8 cellular contexts compared by ENCODE assay signal in the genomic region with DNA sequence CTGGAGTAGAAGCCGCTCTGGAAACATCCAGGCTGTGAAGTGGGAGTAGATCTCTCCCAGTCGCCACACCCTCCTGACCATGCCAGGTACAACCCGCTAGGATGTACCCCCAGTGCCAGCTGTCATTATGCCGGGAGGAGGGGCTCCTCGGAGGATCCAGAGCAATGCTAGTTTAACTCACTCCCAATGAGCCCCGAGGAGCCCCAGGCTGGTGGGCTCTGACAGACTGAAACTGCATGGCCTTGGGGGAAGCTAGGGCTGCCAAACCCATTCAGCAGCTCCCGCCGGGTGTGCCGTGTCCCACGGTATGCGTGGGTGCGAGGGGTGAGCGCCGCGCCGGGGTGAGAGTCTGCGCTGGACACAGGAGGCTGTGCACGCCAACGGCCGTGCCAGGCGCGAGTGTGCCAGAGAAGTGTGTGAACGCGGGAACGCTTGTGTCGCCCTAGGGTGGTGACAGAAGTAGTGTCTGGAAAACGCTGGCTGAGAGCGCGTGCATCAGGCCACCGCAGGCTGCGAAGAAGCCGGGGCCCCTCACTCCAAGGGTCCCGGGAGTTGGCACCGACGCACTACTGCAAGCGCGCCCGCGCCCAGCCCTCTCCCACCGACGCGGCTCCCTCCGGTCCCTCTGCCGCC.
DNase-seq lines count a peak whose midpoint lies in the region; ATAC-seq, FAIRE-seq and TF ChIP-seq lines count a peak whose summit lies in the region.

No MANE protein-coding gene starts in this region.

- FAIRE-seq in astrocyte (lab: Jason Lieb, UNC): no peak
- FAIRE-seq in D721Med (lab: Jason Lieb, UNC): no peak

- POLR2A ChIA-PET in CD8-positive, alpha-beta memory T cell (lab: Charles Lee): no interaction called here

- TF ChIP-seq CTCF in astrocyte (IDR thresholded peaks at IDR 0.05; ENCODE audit: insufficient read depth, low read depth, low read length): no peak
- no peak for TF ChIP-seq CTCF in D721Med (IDR thresholded peaks at IDR 0.05; ENCODE audit: insufficient read depth, missing control alignments)

- H3K4me1 Mint-ChIP-seq in CD8-positive, alpha-beta memory T cell: peaks cover 56 to 86% (median 73%) of the 10 kb centered on the region in 3 donors
- peaks cover 19% of the 10 kb centered on the region for H3K4me1 Mint-ChIP-seq in astrocyte (ENCODE audit: low read depth, unreplicated experiment)

- no peaks in the 10 kb centered on the region for H3K9me3 Mint-ChIP-seq in CD8-positive, alpha-beta memory T cell
- H3K9me3 Mint-ChIP-seq in astrocyte (ENCODE audit: unreplicated experiment): no peaks in the 10 kb centered on the region

- H3K4me3 Mint-ChIP-seq in CD8-positive, alpha-beta memory T cell: peak overlapping the region; percentile 88 to 97 (median 90)
- peak overlapping the region; percentile 90 for H3K4me3 Mint-ChIP-seq in astrocyte (ENCODE audit: unreplicated experiment)

- CTCF ChIA-PET in CD8-positive, alpha-beta memory T cell (lab: Charles Lee): interaction anchor here (1.6 kb wide), 1 partner anchor 143 kb away, joined by 3 read pairs; no protein-coding TSS in a partner anchor

- DNase-seq in CD8-positive, alpha-beta memory T cell: no peak
- DNase-seq in NCI-H2029 (lab: John Stamatoyannopoulos, UW): peak; percentile 81
- DNase-seq in astrocyte (ENCODE audit: low read depth): no peak
- no peak for DNase-seq in left lobe of liver (ENCODE audit: low spot score)
- no peak for DNase-seq in D721Med (ENCODE audit: insufficient read length, low spot score)

- peaks cover 51% of the 10 kb centered on the region for H3K79me2 ChIP-seq in astrocyte (ENCODE audit: insufficient read depth, low read length)

- peak overlapping the region; percentile 71 to 92 (median 80) for H3K27ac Mint-ChIP-seq in CD8-positive, alpha-beta memory T cell
- H3K27ac Mint-ChIP-seq in astrocyte (ENCODE audit: unreplicated experiment): no peak overlapping the region

- H3K27ac ChIP-seq in CD8-positive, alpha-beta memory T cell (ENCODE audit: low read depth, low read length): no peak overlapping the region
- peak overlapping the region; percentile 34 for H3K27ac ChIP-seq in astrocyte (ENCODE audit: low read depth, low read length)
- H3K27ac ChIP-seq in subcutaneous abdominal adipose tissue (ENCODE audit: low read depth, low read length): no peak overlapping the region

- no peaks in the 10 kb centered on the region for H3K36me3 ChIP-seq in CD8-positive, alpha-beta memory T cell (ENCODE audit: insufficient read depth, low read length)
- H3K36me3 ChIP-seq in astrocyte (ENCODE audit: insufficient read depth, low read length): no peaks in the 10 kb centered on the region
- no peaks in the 10 kb centered on the region for H3K36me3 ChIP-seq in subcutaneous abdominal adipose tissue (ENCODE audit: control insufficient read depth in 5 of 5, insufficient read depth in 5 of 5, low read length in 5 of 5)

- H3K9ac ChIP-seq in astrocyte (ENCODE audit: low read length): peak overlapping the region; percentile 84
- peak overlapping the region; percentile 44 to 76 (median 73) for H3K9ac ChIP-seq in subcutaneous abdominal adipose tissue (ENCODE audit: low read length in 5 of 5)

- H3K36me3 Mint-ChIP-seq in CD8-positive, alpha-beta memory T cell: peaks cover 0 to 4% (median 1%) of the 10 kb centered on the region in 3 donors
- no peaks in the 10 kb centered on the region for H3K36me3 Mint-ChIP-seq in astrocyte (ENCODE audit: low read depth, unreplicated experiment)

- H3K9me3 ChIP-seq in CD8-positive, alpha-beta memory T cell (ENCODE audit: low read length): no peaks in the 10 kb centered on the region
- H3K9me3 ChIP-seq in astrocyte (ENCODE audit: insufficient read depth, low read depth, low read length) (no peaks in the 10 kb centered on the region), subcutaneous abdominal adipose tissue (ENCODE audit: control insufficient read depth in 5 of 5, low read length in 5 of 5) (no peaks in the 10 kb centered on the region)

- ATAC-seq in GM21528 (IDR thresholded peaks at IDR 0.05; ENCODE audit: low FRiP score, unreplicated experiment) (peak; percentile 26), left lobe of liver (peak; percentile 40), GM18868 (IDR thresholded peaks at IDR 0.05; ENCODE audit: unreplicated experiment) (no peak)

- peaks cover 28% of the 10 kb centered on the region for H3K4me1 ChIP-seq in CD8-positive, alpha-beta memory T cell (ENCODE audit: insufficient read depth, low read length)
- H3K4me1 ChIP-seq in astrocyte (ENCODE audit: insufficient read depth, low read length) (peaks cover 34% of the 10 kb centered on the region), subcutaneous abdominal adipose tissue (ENCODE audit: control insufficient read depth in 5 of 5, insufficient read depth in 5 of 5, low read length in 5 of 5) (peaks cover 2 to 39% (median 26%) of the 10 kb centered on the region in 5 donors)

- no peaks in the 10 kb centered on the region for H3K27me3 Mint-ChIP-seq in CD8-positive, alpha-beta memory T cell
- peaks cover 21% of the 10 kb centered on the region for H3K27me3 Mint-ChIP-seq in astrocyte (ENCODE audit: low read depth, unreplicated experiment)

- peak overlapping the region; percentile 69 for H2AFZ ChIP-seq in astrocyte (ENCODE audit: low read depth, low read length)

- H4K20me1 ChIP-seq in astrocyte (ENCODE audit: insufficient read depth, low read length): peaks cover 46% of the 10 kb centered on the region

- H3K4me2 ChIP-seq in astrocyte (ENCODE audit: low read length): peak overlapping the region; percentile 95

- H3K27me3 ChIP-seq in CD8-positive, alpha-beta memory T cell (ENCODE audit: insufficient read depth, low read length, poor library complexity, severe bottlenecking): no peaks in the 10 kb centered on the region
- H3K27me3 ChIP-seq in astrocyte (ENCODE audit: insufficient read depth, low read length) (no peaks in the 10 kb centered on the region), subcutaneous abdominal adipose tissue (ENCODE audit: control insufficient read depth in 5 of 5, insufficient read depth in 4 of 5, low read length in 5 of 5) (no peaks in the 10 kb centered on the region)

- H3K4me3 ChIP-seq in CD8-positive, alpha-beta memory T cell (ENCODE audit: low read length): peak overlapping the region; percentile 63
- peak overlapping the region; percentile 82 for H3K4me3 ChIP-seq in astrocyte (ENCODE audit: insufficient read depth, low read depth, low read length)
- H3K4me3 ChIP-seq in subcutaneous abdominal adipose tissue (ENCODE audit: low read depth in 1 of 5, low read length in 5 of 5): peak overlapping the region; percentile 73 to 79 (median 77)
